ENCODE assay signal across 23 cellular contexts in the genomic region with DNA sequence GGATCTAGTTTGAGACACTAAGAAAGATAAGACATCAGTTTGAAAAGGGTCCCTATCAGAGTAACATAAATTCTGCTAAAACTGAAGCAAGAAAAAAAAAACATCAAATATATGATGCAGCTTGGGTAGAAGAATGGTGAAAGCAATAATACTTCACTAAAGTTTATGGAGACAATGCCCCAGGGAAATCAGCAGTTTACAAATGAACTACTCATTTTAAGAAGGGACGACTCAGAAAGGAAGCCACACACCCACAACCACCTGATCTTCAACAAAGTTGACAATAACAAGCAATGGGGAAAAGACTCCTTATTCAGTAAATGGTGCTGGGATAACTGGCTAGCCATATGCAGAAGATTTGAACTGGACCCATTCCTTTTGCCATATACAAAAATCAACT.
A peak's percentile ranks its signal among the peaks of the same experiment; 100 is the strongest.
DNase-seq lines count a peak whose midpoint lies in the region; ATAC-seq and TF ChIP-seq lines count a peak whose summit lies in the region.
"Had no signal": no experiment of that assay in that cellular context is flagged by ENCODE, and none has a peak within 500 bp of the region (broad histone marks: within the 10 kb centered on the region; RNA-seq: fewer than 3 reads in every experiment).

No MANE protein-coding gene starts in this region.

- peak; percentile 47 for DNase-seq in A673 (ENCODE audit: low spot score)
- peak; percentile 11 for DNase-seq in astrocyte of the spinal cord (ENCODE audit: low read depth, low spot score)
- no peak for DNase-seq in osteocyte (ENCODE audit: extremely low spot score, unreplicated experiment)
- DNase-seq in NCI-H2227 (lab: John Stamatoyannopoulos, UW; ENCODE audit: unreplicated experiment), result no peak
- no peak for DNase-seq in CD4-positive, alpha-beta memory T cell
- DNase-seq: activated CD8-positive, alpha-beta T cell treated with anti-CD3 and anti-CD28 coated beads for 36 hours; activated T-cell treated with anti-CD3 and anti-CD28 coated beads, Interleukin-2, amount 50 U/mL, for 72 hours; HFFc6; KBM-7; NCI-H1930; NCI-H524 treated with DMSO at 0.1 percent for 48 hours; retina; T-helper 17 cell had no signal

- no peaks in the 10 kb centered on the region for H3K36me3 Mint-ChIP-seq in osteocyte (ENCODE audit: unreplicated experiment)
- no peaks in the 10 kb centered on the region for H3K36me3 Mint-ChIP-seq in CD4-positive, alpha-beta memory T cell
- H3K36me3 Mint-ChIP-seq: activated naive CD8-positive, alpha-beta T cell; brain; CD14-positive monocyte; stimulated activated memory B cell treated with anti-CD40 and anti-IgM and Interleukin-4, amounts not matched to agents 10 μg/mL and 1 μg/mL and 100 μg/mL, for 72 hours had no signal

- H3K27me3 ChIP-seq in A673 (replicated peaks; ENCODE audit: insufficient read depth, low read depth, low read length, poor library complexity), result no peaks in the 10 kb centered on the region
- no peaks in the 10 kb centered on the region for H3K27me3 ChIP-seq in CD4-positive, alpha-beta memory T cell (ENCODE audit: insufficient read depth, low read length)
- H3K27me3 ChIP-seq: gastroesophageal sphincter had no signal

- peaks cover 12% of the 10 kb centered on the region for H3K9me3 Mint-ChIP-seq in osteocyte (ENCODE audit: unreplicated experiment)
- peaks cover 0 to 6% (median under 1%) of the 10 kb centered on the region in 8 donors for H3K9me3 Mint-ChIP-seq in CD4-positive, alpha-beta memory T cell
- H3K9me3 Mint-ChIP-seq: activated CD8-positive, alpha-beta T cell treated with anti-CD3 and anti-CD28 coated beads for 36 hours; activated T-cell treated with anti-CD3 and anti-CD28 coated beads, Interleukin-2, amount 50 U/mL, for 72 hours; HFFc6 had no signal

- H3K27me3 Mint-ChIP-seq in osteocyte (ENCODE audit: unreplicated experiment), result peaks cover 48% of the 10 kb centered on the region
- H3K27me3 Mint-ChIP-seq in CD4-positive, alpha-beta memory T cell, result peaks cover 5 to 7% of the 10 kb centered on the region in 2 donors
- H3K27me3 Mint-ChIP-seq: stimulated activated memory B cell treated with anti-CD40 and anti-IgM and Interleukin-4, amounts not matched to agents 10 μg/mL and 1 μg/mL and 100 μg/mL, for 72 hours had no signal

- no peaks in the 10 kb centered on the region for H3K4me1 Mint-ChIP-seq in osteocyte (ENCODE audit: unreplicated experiment)
- H3K4me1 Mint-ChIP-seq in CD4-positive, alpha-beta memory T cell, result no peaks in the 10 kb centered on the region
- H3K4me1 Mint-ChIP-seq: brain; CD14-positive monocyte; neural crest cell; stimulated activated memory B cell treated with anti-CD40 and anti-IgM and Interleukin-4, amounts not matched to agents 10 μg/mL and 1 μg/mL and 100 μg/mL, for 72 hours; T-helper 17 cell had no signal

- H3K4me3 ChIP-seq in A673 (ENCODE audit: low read depth, low read length, poor library complexity, severe bottlenecking), result no peak overlapping the region
- H3K4me3 ChIP-seq in astrocyte of the spinal cord (ENCODE audit: low read depth, low read length), result no peak overlapping the region
- no peak overlapping the region for H3K4me3 ChIP-seq in CD4-positive, alpha-beta memory T cell (ENCODE audit: low read length in 2 of 2)
- H3K4me3 ChIP-seq: gastroesophageal sphincter had no signal

- CTCF ChIA-PET in A673 (lab: Charles Lee), result no interaction called here
- CTCF ChIA-PET in CD4-positive, alpha-beta memory T cell (lab: Charles Lee; ENCODE audit: partially characterized antibody), result no interaction called here

- ATAC-seq in GM18909 (IDR thresholded peaks at IDR 0.05; ENCODE audit: poor library complexity, unreplicated experiment) (peak; percentile 81), HG03060 (IDR thresholded peaks at IDR 0.05; ENCODE audit: low read depth, unreplicated experiment) (peak; percentile 88), HG03139 (IDR thresholded peaks at IDR 0.05; ENCODE audit: unreplicated experiment) (no peak)
- ATAC-seq: activated CD8-positive, alpha-beta T cell treated with anti-CD3 and anti-CD28 coated beads for 36 hours; activated T-cell treated with anti-CD3 and anti-CD28 coated beads, Interleukin-2, amount 50 U/mL, for 72 hours; gastroesophageal sphincter; stimulated activated memory B cell treated with anti-CD40 and anti-IgM and Interleukin-4, amounts not matched to agents 10 μg/mL and 1 μg/mL and 100 μg/mL, for 72 hours; T-helper 17 cell had no signal

- intact Hi-C loops in A673 (cut with micrococcal nuclease; ENCODE audit: unreplicated experiment), result no loop called here
- intact Hi-C loops in CD4-positive, alpha-beta memory T cell (cut with micrococcal nuclease), result no loop called here

- in situ Hi-C loops in astrocyte of the spinal cord (cut with HindIII; ENCODE audit: low sequenced_read_pairs), result no loop called here

- H3K36me3 ChIP-seq in A673 (ENCODE audit: insufficient read depth, low read length, poor library complexity, severe bottlenecking), result no peaks in the 10 kb centered on the region
- H3K36me3 ChIP-seq in CD4-positive, alpha-beta memory T cell (ENCODE audit: insufficient read depth, low read length), result no peaks in the 10 kb centered on the region
- H3K36me3 ChIP-seq: gastroesophageal sphincter had no signal

- H3K9me3 ChIP-seq in A673 (ENCODE audit: low read depth, low read length, poor library complexity, severe bottlenecking), result no peaks in the 10 kb centered on the region
- no peaks in the 10 kb centered on the region for H3K9me3 ChIP-seq in CD4-positive, alpha-beta memory T cell (ENCODE audit: control insufficient read depth in 1 of 2, low read length in 2 of 2)

- no peak overlapping the region for H3K27ac Mint-ChIP-seq in osteocyte (ENCODE audit: unreplicated experiment)
- no peak overlapping the region for H3K27ac Mint-ChIP-seq in CD4-positive, alpha-beta memory T cell
- H3K27ac Mint-ChIP-seq: activated CD8-positive, alpha-beta T cell treated with anti-CD3 and anti-CD28 coated beads for 36 hours; activated naive CD8-positive, alpha-beta T cell; activated T-cell treated with anti-CD3 and anti-CD28 coated beads, Interleukin-2, amount 50 U/mL, for 72 hours; brain; CD14-positive monocyte; HFFc6; stimulated activated memory B cell treated with anti-CD40 and anti-IgM and Interleukin-4, amounts not matched to agents 10 μg/mL and 1 μg/mL and 100 μg/mL, for 72 hours; T-helper 17 cell had no signal

- no peak overlapping the region for H3K4me3 Mint-ChIP-seq in osteocyte (ENCODE audit: unreplicated experiment)
- no peak overlapping the region for H3K4me3 Mint-ChIP-seq in CD4-positive, alpha-beta memory T cell
- H3K4me3 Mint-ChIP-seq: activated CD8-positive, alpha-beta T cell treated with anti-CD3 and anti-CD28 coated beads for 36 hours; activated naive CD8-positive, alpha-beta T cell; activated T-cell treated with anti-CD3 and anti-CD28 coated beads, Interleukin-2, amount 50 U/mL, for 72 hours; brain; CD14-positive monocyte; HFFc6; neural crest cell; stimulated activated memory B cell treated with anti-CD40 and anti-IgM and Interleukin-4, amounts not matched to agents 10 μg/mL and 1 μg/mL and 100 μg/mL, for 72 hours; T-helper 17 cell; WTC11 had no signal

- H3K27ac ChIP-seq in A673 (ENCODE audit: low read depth, low read length, poor library complexity, severe bottlenecking), result no peak overlapping the region
- no peak overlapping the region for H3K27ac ChIP-seq in CD4-positive, alpha-beta memory T cell (ENCODE audit: low read depth, low read length)
- H3K27ac ChIP-seq: gastroesophageal sphincter had no signal

- H3K4me1 ChIP-seq in A673 (ENCODE audit: insufficient read depth, low read length, poor library complexity, severe bottlenecking), result no peaks in the 10 kb centered on the region
- no peaks in the 10 kb centered on the region for H3K4me1 ChIP-seq in CD4-positive, alpha-beta memory T cell (ENCODE audit: insufficient read depth, low read length)
- H3K4me1 ChIP-seq: gastroesophageal sphincter had no signal

- BruUV-seq in A673 (replicated peaks; lab: Mats Ljungman, UMichigan), result no TSS peak

- TF ChIP-seq CTCF in A673 (conservative IDR thresholded peaks at IDR 0.05; ENCODE audit: low read depth, low read length), result no peak
- TF ChIP-seq CTCF in astrocyte of the spinal cord (IDR thresholded peaks at IDR 0.05; ENCODE audit: low read depth, low read length), result no peak
- TF ChIP-seq CTCF in osteocyte (IDR thresholded peaks at IDR 0.05), result no peak

- POLR2A ChIA-PET in A673 (lab: Charles Lee; ENCODE audit: low non-redundant PET), result no interaction called here
- POLR2A ChIA-PET in CD4-positive, alpha-beta memory T cell (lab: Charles Lee; ENCODE audit: partially characterized antibody), result no interaction called here

Comparison
In these comparisons a context has a peak if more than half of its experiments do, and no peak if none do; other contexts are left out.
1. DNase-seq: peak in A673 (single experiment) and astrocyte of the spinal cord (single experiment); none in osteocyte (single experiment), NCI-H2227 (single experiment) and CD4-positive, alpha-beta memory T cell (0 of 5).